8 cellular contexts compared by ENCODE assay signal in the genomic region with DNA sequence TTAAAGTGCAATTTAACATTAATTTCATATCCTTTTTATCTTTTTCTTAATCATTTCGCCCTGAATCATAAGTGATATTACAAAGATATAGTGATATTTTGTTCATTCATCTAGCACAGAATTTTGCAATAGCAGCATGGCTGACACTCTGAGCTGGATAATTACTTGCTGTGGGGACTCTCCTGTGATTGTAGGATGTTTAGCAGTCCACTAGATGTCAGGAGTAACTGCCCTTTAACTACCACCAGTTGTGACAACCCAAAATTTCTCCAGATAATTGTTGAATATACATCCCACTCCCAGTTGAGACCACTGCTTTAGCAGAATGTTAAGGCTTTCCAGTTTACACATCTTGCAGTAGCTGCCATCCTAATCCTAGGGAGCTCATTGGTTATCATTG.
A peak's percentile ranks its signal among the peaks of the same experiment; 100 is the strongest.
DNase-seq lines count a peak whose midpoint lies in the region; FAIRE-seq and TF ChIP-seq lines count a peak whose summit lies in the region.

No MANE protein-coding gene starts in this region.

- H3K27ac ChIP-seq in 22Rv1 (no peak overlapping the region), keratinocyte (ENCODE audit: control insufficient read depth, insufficient read depth, low read length) (no peak overlapping the region)

- intact Hi-C loops in activated T-helper 2 cell treated with anti-CD3 and anti-CD28 coated beads, Interferon-gamma antibody, Interleukin-2, Interleukin-4, amounts not matched to agents 10 μg/mL and 5 μg/mL and 100 μg/mL, durations not matched to agents 14 hours and 24 hours and 36 hours (cut with micrococcal nuclease): loop anchor here (1.0 to 5.0 kb wide), 3 partner anchors 195 to 450 kb away; partner anchors contain the start of gene MBNL1

- no peak overlapping the region for H3K27ac Mint-ChIP-seq in activated T-helper 2 cell treated with anti-CD3 and anti-CD28 coated beads, Interferon-gamma antibody, Interleukin-2, Interleukin-4, amounts not matched to agents 10 μg/mL and 5 μg/mL and 100 μg/mL, durations not matched to agents 14 hours and 24 hours and 36 hours

- no peak overlapping the region for H3K4me2 ChIP-seq in keratinocyte (ENCODE audit: control insufficient read depth, extremely low read depth, insufficient read depth, low read depth, low read length)

- no peaks in the 10 kb centered on the region for H3K36me3 ChIP-seq in keratinocyte (ENCODE audit: control insufficient read depth in 2 of 2, extremely low read depth in 1 of 2, insufficient read depth in 2 of 2, low read length in 2 of 2)

- no peaks in the 10 kb centered on the region for H3K9me1 ChIP-seq in keratinocyte (ENCODE audit: control insufficient read depth, extremely low read depth, insufficient read depth, low read length)

- H3K9me3 ChIP-seq in keratinocyte (ENCODE audit: control insufficient read depth, low read depth, low read length): no peaks in the 10 kb centered on the region

- dilution Hi-C loops in keratinocyte (cut with MboI; ENCODE audit: extremely low pct_ligation_motif_present, low sequenced_read_pairs): no loop called here

- H3K4me1 Mint-ChIP-seq in activated T-helper 2 cell treated with anti-CD3 and anti-CD28 coated beads, Interferon-gamma antibody, Interleukin-2, Interleukin-4, amounts not matched to agents 10 μg/mL and 5 μg/mL and 100 μg/mL, durations not matched to agents 14 hours and 24 hours and 36 hours (ENCODE audit: low read depth): peaks cover 5% of the 10 kb centered on the region

- H3K27me3 Mint-ChIP-seq in activated T-helper 2 cell treated with anti-CD3 and anti-CD28 coated beads, Interferon-gamma antibody, Interleukin-2, Interleukin-4, amounts not matched to agents 10 μg/mL and 5 μg/mL and 100 μg/mL, durations not matched to agents 14 hours and 24 hours and 36 hours (ENCODE audit: low read depth): peaks cover 3% of the 10 kb centered on the region

- no peaks in the 10 kb centered on the region for H3K36me3 Mint-ChIP-seq in activated T-helper 2 cell treated with anti-CD3 and anti-CD28 coated beads, Interferon-gamma antibody, Interleukin-2, Interleukin-4, amounts not matched to agents 10 μg/mL and 5 μg/mL and 100 μg/mL, durations not matched to agents 14 hours and 24 hours and 36 hours (ENCODE audit: low read depth)

- peaks cover 3% of the 10 kb centered on the region for H3K4me1 ChIP-seq in keratinocyte (ENCODE audit: control insufficient read depth, extremely low read depth, insufficient read depth, low read length)

- H3K4me3 ChIP-seq in keratinocyte (ENCODE audit: control insufficient read depth in 2 of 3, extremely low read depth in 1 of 3, insufficient read depth in 2 of 3, low read depth in 1 of 3, low read length in 3 of 3): no peak overlapping the region

- no peak overlapping the region for H3K4me3 Mint-ChIP-seq in activated T-helper 2 cell treated with anti-CD3 and anti-CD28 coated beads, Interferon-gamma antibody, Interleukin-2, Interleukin-4, amounts not matched to agents 10 μg/mL and 5 μg/mL and 100 μg/mL, durations not matched to agents 14 hours and 24 hours and 36 hours (ENCODE audit: low read depth)

- peak; percentile 58 for FAIRE-seq in keratinocyte (lab: Jason Lieb, UNC)

- TF ChIP-seq CTCF in 22Rv1 (IDR thresholded peaks at IDR 0.05) (peak; percentile 71), LNCAP (IDR thresholded peaks at IDR 0.05) (peak; percentile 64), keratinocyte (optimal IDR thresholded peaks at IDR 0.05 in 1 of 3, IDR thresholded peaks at IDR 0.05 in 1 of 3, conservative IDR thresholded peaks at IDR 0.05 in 1 of 3; ENCODE audit: extremely low read depth in 1 of 3, insufficient read depth in 2 of 3, low read length in 3 of 3) (peak; percentile 45 to 71 (median 55))

- peak; percentile 69 for DNase-seq in ELR (ENCODE audit: low read depth)
- peak; percentile 21 for DNase-seq in amniotic stem cell (lab: John Stamatoyannopoulos, UW)
- no peak for DNase-seq in keratinocyte (ENCODE audit: low read depth, low spot score)
- DNase-seq in NCI-H510A (lab: John Stamatoyannopoulos, UW): no peak
- no peak for DNase-seq in cerebellar nuclear complex (lab: John Stamatoyannopoulos, UW)
- no peak for DNase-seq in activated T-helper 2 cell treated with anti-CD3 and anti-CD28 coated beads, Interferon-gamma antibody, Interleukin-2, Interleukin-4, amounts not matched to agents 10 μg/mL and 5 μg/mL and 100 μg/mL, durations not matched to agents 14 hours and 24 hours and 36 hours (ENCODE audit: low spot score)

- no peaks in the 10 kb centered on the region for H3K9me3 Mint-ChIP-seq in activated T-helper 2 cell treated with anti-CD3 and anti-CD28 coated beads, Interferon-gamma antibody, Interleukin-2, Interleukin-4, amounts not matched to agents 10 μg/mL and 5 μg/mL and 100 μg/mL, durations not matched to agents 14 hours and 24 hours and 36 hours

- no peaks in the 10 kb centered on the region for H3K79me2 ChIP-seq in keratinocyte (ENCODE audit: control insufficient read depth, insufficient read depth, low read length)

- no peak overlapping the region for H2AFZ ChIP-seq in keratinocyte (ENCODE audit: control insufficient read depth, low read length)

- no peaks in the 10 kb centered on the region for H3K27me3 ChIP-seq in keratinocyte (ENCODE audit: control insufficient read depth, extremely low read depth, insufficient read depth, low read length)

- H3K9ac ChIP-seq in keratinocyte (ENCODE audit: control insufficient read depth, extremely low read depth, insufficient read depth, low read length): no peak overlapping the region

- H4K20me1 ChIP-seq in keratinocyte (ENCODE audit: control insufficient read depth, extremely low read depth, insufficient read depth, low read length): no peaks in the 10 kb centered on the region

Comparison
In these comparisons a context has a peak if more than half of its experiments do, and no peak if none do; other contexts are left out.
1. DNase-seq: peak in ELR (single experiment) and amniotic stem cell (single experiment); none in keratinocyte (single experiment), NCI-H510A (single experiment), cerebellar nuclear complex (0 of 2) and activated T-helper 2 cell treated with anti-CD3 and anti-CD28 coated beads, Interferon-gamma antibody, Interleukin-2, Interleukin-4, amounts not matched to agents 10 μg/mL and 5 μg/mL and 100 μg/mL, durations not matched to agents 14 hours and 24 hours and 36 hours (single experiment).
2. Peak in every context shown above with its lines, with median percentiles within 50 percentile points of each other: CTCF ChIP-seq.